Comparison of ENCODE assay signal across 9 cellular contexts in the genomic region with DNA sequence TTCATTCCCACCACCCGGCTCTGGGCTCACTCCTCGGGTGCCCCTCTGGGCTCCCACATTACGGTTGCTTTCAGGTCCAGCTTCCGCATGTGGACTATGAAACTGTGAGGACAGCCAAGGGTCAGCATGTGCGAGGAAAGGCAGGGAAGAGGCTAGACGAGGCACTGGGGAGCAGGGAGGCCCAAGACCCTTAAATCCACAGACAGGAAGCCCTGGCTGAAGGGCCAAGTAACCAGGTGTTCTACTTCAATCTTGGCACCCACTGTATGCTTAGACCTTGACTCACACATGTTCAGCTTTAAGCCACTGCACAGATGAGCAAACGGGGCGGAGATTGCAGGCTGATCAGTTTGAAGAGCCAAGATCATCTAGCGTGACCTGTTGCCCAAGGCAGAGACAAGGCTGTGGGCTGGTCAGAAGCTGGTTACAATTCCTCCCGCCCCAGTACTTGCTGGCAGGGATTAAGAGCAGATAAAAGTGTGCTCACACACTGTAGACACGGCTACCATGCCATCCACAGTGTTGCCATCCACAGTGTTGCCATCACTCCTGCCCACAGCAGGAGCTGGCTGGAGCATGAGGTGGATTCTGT. TPM values are rescaled to one million over a fixed set of nuclear protein-coding genes. Genes with fewer than 3 reads are reported as not detected.
DNase-seq lines count a peak whose midpoint lies in the region; ATAC-seq and TF ChIP-seq lines count a peak whose summit lies in the region.
"Had no signal": no experiment of that assay in that cellular context is flagged by ENCODE, and none has a peak within 500 bp of the region (broad histone marks: within the 10 kb centered on the region; RNA-seq: fewer than 3 reads in every experiment).

TSS of gene CES4A (plus strand) at position 393 of the 592 bp plus-strand sequence. CDS start at position 577, 184 bp downstream.

- no peaks in the 10 kb centered on the region for H3K36me3 ChIP-seq in mesendoderm (ENCODE audit: control insufficient read depth, insufficient read depth, low read length)
- no peaks in the 10 kb centered on the region for H3K36me3 ChIP-seq in esophagus squamous epithelium

- TF ChIP-seq POLR2A in esophagus squamous epithelium (IDR thresholded peaks at IDR 0.05) = no peak

- no CpG with 5 or more reads among the region's 11 CpGs for WGBS in mesendoderm (ENCODE audit: extremely low coverage, insufficient coverage, low lambda C conversion rate)
- 29 to 61% methylated on average over 7 to 11 of the region's 11 CpGs for WGBS in esophagus squamous epithelium, 2 donors

- H4K5ac ChIP-seq in mesendoderm (ENCODE audit: low read length) = no peak within 1 kb of the TSS

- H3K27me3 ChIP-seq in mesendoderm (ENCODE audit: insufficient read depth, low read length, poor library complexity) (no peaks in the 10 kb centered on the region), esophagus squamous epithelium (no peaks in the 10 kb centered on the region)

- no peak within 1 kb of the TSS for H3K4me2 ChIP-seq in mesendoderm (ENCODE audit: low read length)

- intact Hi-C loops in esophagus squamous epithelium (cut with DNase I) = no loop called here

- H3K4me3 ChIP-seq in mesendoderm (ENCODE audit: low read length) (no peak within 1 kb of the TSS), esophagus squamous epithelium (no peak within 1 kb of the TSS), coronary artery (no peak within 1 kb of the TSS)

- no peak for ATAC-seq in HG03095 (IDR thresholded peaks at IDR 0.05; ENCODE audit: unreplicated experiment)
- ATAC-seq: effector memory CD8-positive, alpha-beta T cell had no signal

- no peaks in the 10 kb centered on the region for H3K79me2 ChIP-seq in mesendoderm (ENCODE audit: control insufficient read depth, insufficient read depth, low read length)

- DNase-seq in AG09319 (ENCODE audit: extremely low read depth, low read depth) = peak; percentile 68
- peak; percentile 33 for DNase-seq in LHCN-M2 (ENCODE audit: low read depth)
- DNase-seq in cerebellum (ENCODE audit: low spot score) = no peak
- DNase-seq in mesendoderm = no peak
- DNase-seq in esophagus squamous epithelium (lab: John Stamatoyannopoulos, UW) = no peak
- no peak for DNase-seq in coronary artery (ENCODE audit: low spot score)
- DNase-seq in NCI-H526 treated with DMSO at 0.1 percent for 48 hours (lab: John Stamatoyannopoulos, UW) = no peak
- DNase-seq: effector memory CD8-positive, alpha-beta T cell had no signal

- no peaks in the 10 kb centered on the region for H3K79me1 ChIP-seq in mesendoderm (ENCODE audit: low read length)

- no peak within 1 kb of the TSS for H4K8ac ChIP-seq in mesendoderm (ENCODE audit: low read depth, low read length)

- H3K18ac ChIP-seq in mesendoderm (ENCODE audit: low read length) = no peak within 1 kb of the TSS

- no peak within 1 kb of the TSS for H3K4ac ChIP-seq in mesendoderm (ENCODE audit: low read depth, low read length)

- no peak within 1 kb of the TSS for H3K9ac ChIP-seq in mesendoderm (ENCODE audit: low read length)

- H2BK15ac ChIP-seq in mesendoderm (replicated peaks; ENCODE audit: low read depth) = no peak within 1 kb of the TSS

- no peak within 1 kb of the TSS for H3K27ac ChIP-seq in mesendoderm (ENCODE audit: low read depth, low read length)
- H3K27ac ChIP-seq in esophagus squamous epithelium = peak within 1 kb of the TSS in 1 of 4 donors; percentile 39
- no peak within 1 kb of the TSS for H3K27ac ChIP-seq in coronary artery

- H3K9me3 ChIP-seq in esophagus squamous epithelium = no peaks in the 10 kb centered on the region

- TF ChIP-seq CTCF in AG09319 (IDR thresholded peaks at IDR 0.05; ENCODE audit: low read depth, low read length) (no peak), esophagus squamous epithelium (IDR thresholded peaks at IDR 0.05) (no peak), coronary artery (IDR thresholded peaks at IDR 0.05) (no peak)

- no peak within 1 kb of the TSS for H2BK120ac ChIP-seq in mesendoderm (ENCODE audit: low read depth, low read length)

- no peak within 1 kb of the TSS for H2BK5ac ChIP-seq in mesendoderm (ENCODE audit: low read length)

- H2AK5ac ChIP-seq in mesendoderm (ENCODE audit: low read length) = no peak within 1 kb of the TSS

- H3K23ac ChIP-seq in mesendoderm (ENCODE audit: low read length) = peak within 1 kb of the TSS; percentile 50

- no peak within 1 kb of the TSS for H3K56ac ChIP-seq in mesendoderm (ENCODE audit: low read length)

- H3K4me1 ChIP-seq in mesendoderm (ENCODE audit: control insufficient read depth, low read depth, low read length) = no peaks in the 10 kb centered on the region
- H3K4me1 ChIP-seq in esophagus squamous epithelium = peaks cover 4 to 16% (median 4%) of the 10 kb centered on the region in 3 donors

RNA-seq across cellular contexts. Expression of gene CES4A, which starts in this region (rescaled TPM):
- total RNA-seq in LHCN-M2 (2014; rRNA removed) (0.06 and 0.77 TPM in 2 replicates), cerebellum (16.6 TPM), esophagus squamous epithelium (1 to 10 TPM; 4.8 to 9.6 (median 6.4) TPM)
- polyA plus RNA-seq in LHCN-M2 (2012) = 0.06 TPM
- 0.31 TPM for polyA plus RNA-seq in mesendoderm (2013, experiment 1 of 2)
- 0.25 TPM for polyA plus RNA-seq in mesendoderm (2013, experiment 2 of 2)

Comparison
In these comparisons a context has a peak if more than half of its experiments do, and no peak if none do; other contexts are left out.
1. Peak in DNase-seq in LHCN-M2; RNA of the gene not detected or under 1 TPM.